Comparison of ENCODE assay signal across 1 cellular context in genomic region chr2:95388878-95389255, GRCh38.
A peak's percentile ranks its signal among the peaks of the same experiment; 100 is the strongest.
TF ChIP-seq lines count a peak whose summit lies in the region.

No MANE protein-coding gene starts in this region.

TF ChIP-seq in HepG2, 621 proteins besides CTCF, POLR2A, EP300 and RAD21:
- TF ChIP-seq CHD4 (IDR thresholded peaks at IDR 0.05; ENCODE audit: borderline replicate concordance, low read length) (no peak), TBX2 (CRISPR knock-in tag; IDR thresholded peaks at IDR 0.05; ENCODE audit: borderline replicate concordance) (peak; percentile 29; the same call in 1 of the 2 replicates), SNRNP70 (IDR thresholded peaks at IDR 0.05; ENCODE audit: low read depth, low read length) (no peak), ZNF205 (CRISPR knock-in tag; IDR thresholded peaks at IDR 0.05) (no peak), NKX3-1 (CRISPR knock-in tag; IDR thresholded peaks at IDR 0.05) (no peak), ZSCAN25 (CRISPR knock-in tag; IDR thresholded peaks at IDR 0.05) (no peak), ZBTB38 (CRISPR knock-in tag; IDR thresholded peaks at IDR 0.05) (no peak), ZKSCAN5 (CRISPR knock-in tag; IDR thresholded peaks at IDR 0.05) (no peak), KAT7 (CRISPR knock-in tag; IDR thresholded peaks at IDR 0.05; ENCODE audit: borderline replicate concordance) (no peak), MATR3 (CRISPR knock-in tag; IDR thresholded peaks at IDR 0.05) (no peak), HDAC2 (CRISPR knock-in tag; IDR thresholded peaks at IDR 0.05) (no peak), NR3C1 (CRISPR knock-in tag; IDR thresholded peaks at IDR 0.05) (no peak), ZNF792 (CRISPR knock-in tag; IDR thresholded peaks at IDR 0.05) (no peak), ZNF136 (CRISPR knock-in tag; IDR thresholded peaks at IDR 0.05; ENCODE audit: low read depth) (no peak), ZNF772 (CRISPR knock-in tag; IDR thresholded peaks at IDR 0.05) (0 out of 2 replicates have a peak, but pooled peaks have one; percentile 25), ZNF788 (CRISPR knock-in tag; IDR thresholded peaks at IDR 0.05; ENCODE audit: borderline replicate concordance) (peak; percentile 26; the same call in 1 of the 2 replicates), SCMH1 (CRISPR knock-in tag; IDR thresholded peaks at IDR 0.05; ENCODE audit: borderline replicate concordance) (no peak), ZNF33B (CRISPR knock-in tag; IDR thresholded peaks at IDR 0.05) (0 out of 2 replicates have a peak, but pooled peaks have one; percentile 42), RBM39 (IDR thresholded peaks at IDR 0.05; ENCODE audit: low read depth, low read length, poor library complexity, severe bottlenecking) (no peak), RFXANK (CRISPR knock-in tag; IDR thresholded peaks at IDR 0.05) (no peak), MED13 (CRISPR knock-in tag; IDR thresholded peaks at IDR 0.05) (no peak), TEAD2 (CRISPR knock-in tag; IDR thresholded peaks at IDR 0.05) (no peak), ZBTB20 (CRISPR knock-in tag; IDR thresholded peaks at IDR 0.05; ENCODE audit: borderline replicate concordance, low read depth) (no peak), ZNF550 (CRISPR knock-in tag; IDR thresholded peaks at IDR 0.05; ENCODE audit: borderline replicate concordance) (0 out of 2 replicates have a peak, but pooled peaks have one; percentile 31), EHMT2 (IDR thresholded peaks at IDR 0.05; ENCODE audit: borderline replicate concordance, low read depth, low read length) (no peak), DNMT3B (CRISPR knock-in tag; conservative IDR thresholded peaks at IDR 0.05) (no peak), ZBTB43 (CRISPR knock-in tag; conservative IDR thresholded peaks at IDR 0.05) (no peak)
- TF ChIP-seq, protein P1, sequence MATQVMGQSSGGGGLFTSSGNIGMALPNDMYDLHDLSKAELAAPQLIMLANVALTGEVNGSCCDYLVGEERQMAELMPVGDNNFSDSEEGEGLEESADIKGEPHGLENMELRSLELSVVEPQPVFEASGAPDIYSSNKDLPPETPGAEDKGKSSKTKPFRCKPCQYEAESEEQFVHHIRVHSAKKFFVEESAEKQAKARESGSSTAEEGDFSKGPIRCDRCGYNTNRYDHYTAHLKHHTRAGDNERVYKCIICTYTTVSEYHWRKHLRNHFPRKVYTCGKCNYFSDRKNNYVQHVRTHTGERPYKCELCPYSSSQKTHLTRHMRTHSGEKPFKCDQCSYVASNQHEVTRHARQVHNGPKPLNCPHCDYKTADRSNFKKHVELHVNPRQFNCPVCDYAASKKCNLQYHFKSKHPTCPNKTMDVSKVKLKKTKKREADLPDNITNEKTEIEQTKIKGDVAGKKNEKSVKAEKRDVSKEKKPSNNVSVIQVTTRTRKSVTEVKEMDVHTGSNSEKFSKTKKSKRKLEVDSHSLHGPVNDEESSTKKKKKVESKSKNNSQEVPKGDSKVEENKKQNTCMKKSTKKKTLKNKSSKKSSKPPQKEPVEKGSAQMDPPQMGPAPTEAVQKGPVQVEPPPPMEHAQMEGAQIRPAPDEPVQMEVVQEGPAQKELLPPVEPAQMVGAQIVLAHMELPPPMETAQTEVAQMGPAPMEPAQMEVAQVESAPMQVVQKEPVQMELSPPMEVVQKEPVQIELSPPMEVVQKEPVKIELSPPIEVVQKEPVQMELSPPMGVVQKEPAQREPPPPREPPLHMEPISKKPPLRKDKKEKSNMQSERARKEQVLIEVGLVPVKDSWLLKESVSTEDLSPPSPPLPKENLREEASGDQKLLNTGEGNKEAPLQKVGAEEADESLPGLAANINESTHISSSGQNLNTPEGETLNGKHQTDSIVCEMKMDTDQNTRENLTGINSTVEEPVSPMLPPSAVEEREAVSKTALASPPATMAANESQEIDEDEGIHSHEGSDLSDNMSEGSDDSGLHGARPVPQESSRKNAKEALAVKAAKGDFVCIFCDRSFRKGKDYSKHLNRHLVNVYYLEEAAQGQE (IDR thresholded peaks at IDR 0.05; ENCODE audit: borderline replicate concordance in 1 of 2, low read depth in 1 of 2, low read length in 2 of 2) = no peak
- TF ChIP-seq, protein P2, sequence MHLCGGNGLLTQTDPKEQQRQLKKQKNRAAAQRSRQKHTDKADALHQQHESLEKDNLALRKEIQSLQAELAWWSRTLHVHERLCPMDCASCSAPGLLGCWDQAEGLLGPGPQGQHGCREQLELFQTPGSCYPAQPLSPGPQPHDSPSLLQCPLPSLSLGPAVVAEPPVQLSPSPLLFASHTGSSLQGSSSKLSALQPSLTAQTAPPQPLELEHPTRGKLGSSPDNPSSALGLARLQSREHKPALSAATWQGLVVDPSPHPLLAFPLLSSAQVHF (CRISPR knock-in tag; IDR thresholded peaks at IDR 0.05) = no peak
- TF ChIP-seq, protein P3, sequence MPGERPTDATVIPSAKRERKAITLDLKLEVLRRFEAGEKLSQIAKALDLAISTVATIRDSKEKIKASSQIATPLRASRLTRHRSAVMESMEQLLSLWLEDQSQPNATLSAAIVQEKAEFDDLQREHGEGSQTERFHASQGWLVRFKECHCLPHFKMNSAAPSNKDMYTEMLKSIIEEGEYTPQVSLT (CRISPR knock-in tag; IDR thresholded peaks at IDR 0.05; ENCODE audit: borderline replicate concordance, low read depth) = no peak
- TF ChIP-seq, protein P4, sequence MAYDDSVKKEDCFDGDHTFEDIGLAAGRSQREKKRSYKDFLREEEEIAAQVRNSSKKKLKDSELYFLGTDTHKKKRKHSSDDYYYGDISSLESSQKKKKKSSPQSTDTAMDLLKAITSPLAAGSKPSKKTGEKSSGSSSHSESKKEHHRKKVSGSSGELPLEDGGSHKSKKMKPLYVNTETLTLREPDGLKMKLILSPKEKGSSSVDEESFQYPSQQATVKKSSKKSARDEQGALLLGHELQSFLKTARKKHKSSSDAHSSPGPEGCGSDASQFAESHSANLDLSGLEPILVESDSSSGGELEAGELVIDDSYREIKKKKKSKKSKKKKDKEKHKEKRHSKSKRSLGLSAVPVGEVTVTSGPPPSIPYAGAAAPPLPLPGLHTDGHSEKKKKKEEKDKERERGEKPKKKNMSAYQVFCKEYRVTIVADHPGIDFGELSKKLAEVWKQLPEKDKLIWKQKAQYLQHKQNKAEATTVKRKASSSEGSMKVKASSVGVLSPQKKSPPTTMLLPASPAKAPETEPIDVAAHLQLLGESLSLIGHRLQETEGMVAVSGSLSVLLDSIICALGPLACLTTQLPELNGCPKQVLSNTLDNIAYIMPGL (CRISPR knock-in tag; IDR thresholded peaks at IDR 0.05; ENCODE audit: borderline replicate concordance in 1 of 2, low read depth in 1 of 2) = 0 out of 4 replicates have a peak, but pooled peaks of 1 of the 2 experiments have one; percentile 3
- TF ChIP-seq, protein P5, sequence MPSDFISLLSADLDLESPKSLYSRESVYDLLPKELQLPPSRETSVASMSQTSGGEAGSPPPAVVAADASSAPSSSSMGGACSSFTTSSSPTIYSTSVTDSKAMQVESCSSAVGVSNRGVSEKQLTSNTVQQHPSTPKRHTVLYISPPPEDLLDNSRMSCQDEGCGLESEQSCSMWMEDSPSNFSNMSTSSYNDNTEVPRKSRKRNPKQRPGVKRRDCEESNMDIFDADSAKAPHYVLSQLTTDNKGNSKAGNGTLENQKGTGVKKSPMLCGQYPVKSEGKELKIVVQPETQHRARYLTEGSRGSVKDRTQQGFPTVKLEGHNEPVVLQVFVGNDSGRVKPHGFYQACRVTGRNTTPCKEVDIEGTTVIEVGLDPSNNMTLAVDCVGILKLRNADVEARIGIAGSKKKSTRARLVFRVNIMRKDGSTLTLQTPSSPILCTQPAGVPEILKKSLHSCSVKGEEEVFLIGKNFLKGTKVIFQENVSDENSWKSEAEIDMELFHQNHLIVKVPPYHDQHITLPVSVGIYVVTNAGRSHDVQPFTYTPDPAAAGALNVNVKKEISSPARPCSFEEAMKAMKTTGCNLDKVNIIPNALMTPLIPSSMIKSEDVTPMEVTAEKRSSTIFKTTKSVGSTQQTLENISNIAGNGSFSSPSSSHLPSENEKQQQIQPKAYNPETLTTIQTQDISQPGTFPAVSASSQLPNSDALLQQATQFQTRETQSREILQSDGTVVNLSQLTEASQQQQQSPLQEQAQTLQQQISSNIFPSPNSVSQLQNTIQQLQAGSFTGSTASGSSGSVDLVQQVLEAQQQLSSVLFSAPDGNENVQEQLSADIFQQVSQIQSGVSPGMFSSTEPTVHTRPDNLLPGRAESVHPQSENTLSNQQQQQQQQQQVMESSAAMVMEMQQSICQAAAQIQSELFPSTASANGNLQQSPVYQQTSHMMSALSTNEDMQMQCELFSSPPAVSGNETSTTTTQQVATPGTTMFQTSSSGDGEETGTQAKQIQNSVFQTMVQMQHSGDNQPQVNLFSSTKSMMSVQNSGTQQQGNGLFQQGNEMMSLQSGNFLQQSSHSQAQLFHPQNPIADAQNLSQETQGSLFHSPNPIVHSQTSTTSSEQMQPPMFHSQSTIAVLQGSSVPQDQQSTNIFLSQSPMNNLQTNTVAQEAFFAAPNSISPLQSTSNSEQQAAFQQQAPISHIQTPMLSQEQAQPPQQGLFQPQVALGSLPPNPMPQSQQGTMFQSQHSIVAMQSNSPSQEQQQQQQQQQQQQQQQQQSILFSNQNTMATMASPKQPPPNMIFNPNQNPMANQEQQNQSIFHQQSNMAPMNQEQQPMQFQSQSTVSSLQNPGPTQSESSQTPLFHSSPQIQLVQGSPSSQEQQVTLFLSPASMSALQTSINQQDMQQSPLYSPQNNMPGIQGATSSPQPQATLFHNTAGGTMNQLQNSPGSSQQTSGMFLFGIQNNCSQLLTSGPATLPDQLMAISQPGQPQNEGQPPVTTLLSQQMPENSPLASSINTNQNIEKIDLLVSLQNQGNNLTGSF (CRISPR knock-in tag; IDR thresholded peaks at IDR 0.05) = 0 out of 2 replicates have a peak, but pooled peaks have one; percentile 3
